ENCODE assay signal across 20 cellular contexts in genomic region chr9:78694950-78695349, GRCh38.
DNase-seq lines count a peak whose midpoint lies in the region; ATAC-seq, FAIRE-seq and TF ChIP-seq lines count a peak whose summit lies in the region.
"Had no signal": no experiment of that assay in that cellular context is flagged by ENCODE, and none has a peak within 500 bp of the region (broad histone marks: within the 10 kb centered on the region; RNA-seq: fewer than 3 reads in every experiment).

No MANE protein-coding gene starts in this region.

- H3K27ac ChIP-seq in BLaER1 (no peak overlapping the region), kidney (ENCODE audit: low read depth in 2 of 2, low read length in 2 of 2) (no peak overlapping the region)
- H3K27ac ChIP-seq: breast epithelium, epithelial cell of prostate, tibial nerve had no signal

- no peaks in the 10 kb centered on the region for H3K36me3 Mint-ChIP-seq in activated naive CD8-positive, alpha-beta T cell treated with anti-CD3 and anti-CD28 coated beads, Interleukin-2, amount 50 U/mL, for 24 hours (ENCODE audit: low read depth)

- no peak for TF ChIP-seq CTCF in kidney (IDR thresholded peaks at IDR 0.05; ENCODE audit: borderline replicate concordance, extremely low read depth, insufficient read depth)

- H3K9me3 Mint-ChIP-seq in activated naive CD8-positive, alpha-beta T cell treated with anti-CD3 and anti-CD28 coated beads, Interleukin-2, amount 50 U/mL, for 24 hours = no peaks in the 10 kb centered on the region
- H3K9me3 Mint-ChIP-seq: activated CD8-positive, alpha-beta T cell treated with anti-CD3 and anti-CD28 coated beads for 36 hours; GM23338; T-helper 1 cell treated with Interleukin-12 subunit alpha and Interleukin-12 subunit beta and Interleukin-4 antibody, amounts not matched to agents 30 μg/mL and 1 μg/mL, for 36 hours had no signal

- no peaks in the 10 kb centered on the region for H3K9me3 ChIP-seq in BLaER1
- no peaks in the 10 kb centered on the region for H3K9me3 ChIP-seq in kidney (ENCODE audit: control insufficient read depth in 1 of 2, low read length in 2 of 2)
- H3K9me3 ChIP-seq: breast epithelium, tibial nerve had no signal

- peak overlapping the region; percentile 48 for H3K4me2 ChIP-seq in BLaER1
- H3K4me2 ChIP-seq: GM23338 had no signal

- intact Hi-C loops in kidney (cut with DNase I) = no loop called here

- H3K4me3 Mint-ChIP-seq in activated naive CD8-positive, alpha-beta T cell treated with anti-CD3 and anti-CD28 coated beads, Interleukin-2, amount 50 U/mL, for 24 hours = no peak overlapping the region
- H3K4me3 Mint-ChIP-seq: activated CD8-positive, alpha-beta T cell treated with anti-CD3 and anti-CD28 coated beads for 36 hours; activated T-helper 17 cell treated with anti-CD3 and anti-CD28 coated beads, Interleukin-2, amount 50 U/mL, for 72 hours; GM23338; T-helper 1 cell treated with Interleukin-12 subunit alpha and Interleukin-12 subunit beta and Interleukin-4 antibody, amounts not matched to agents 30 μg/mL and 1 μg/mL, for 36 hours had no signal

- H3K36me3 ChIP-seq in BLaER1 (no peaks in the 10 kb centered on the region), kidney (ENCODE audit: control insufficient read depth in 1 of 2, insufficient read depth in 2 of 2, low read length in 2 of 2) (no peaks in the 10 kb centered on the region)
- H3K36me3 ChIP-seq: breast epithelium, tibial nerve had no signal

- DNase-seq in NCI-H1417 (lab: John Stamatoyannopoulos, UW) = peak; percentile 78 to 94 (median 84)
- peak; percentile 63 for DNase-seq in NCI-H2227 (lab: John Stamatoyannopoulos, UW; ENCODE audit: unreplicated experiment)
- DNase-seq in NCI-H226 = no peak
- no peak for DNase-seq in left lobe of liver (ENCODE audit: low spot score)
- DNase-seq in activated naive CD8-positive, alpha-beta T cell treated with anti-CD3 and anti-CD28 coated beads, Interleukin-2, amount 50 U/mL, for 24 hours = no peak
- no peak for DNase-seq in kidney
- DNase-seq: DMS79; foreskin melanocyte; NCI-H446 treated with DMSO at 0.1 percent for 48 hours; stimulated activated naive CD4-positive, alpha-beta T cell treated with Interleukin-2 at 50 U/mL for 16 hours had no signal

- H3K4me3 ChIP-seq in BLaER1 = no peak overlapping the region
- no peak overlapping the region for H3K4me3 ChIP-seq in kidney (ENCODE audit: low read length in 2 of 2)
- H3K4me3 ChIP-seq: breast epithelium, GM23338, tibial nerve had no signal

- H4K20me1 ChIP-seq in BLaER1 = no peaks in the 10 kb centered on the region

- ATAC-seq in left lobe of liver = no peak
- no peak for ATAC-seq in activated naive CD8-positive, alpha-beta T cell treated with anti-CD3 and anti-CD28 coated beads, Interleukin-2, amount 50 U/mL, for 24 hours
- ATAC-seq: activated CD8-positive, alpha-beta T cell treated with anti-CD3 and anti-CD28 coated beads for 36 hours; activated T-helper 17 cell treated with anti-CD3 and anti-CD28 coated beads, Interleukin-2, amount 50 U/mL, for 72 hours; Right ventricle myocardium inferior had no signal

- H3K27me3 Mint-ChIP-seq in activated naive CD8-positive, alpha-beta T cell treated with anti-CD3 and anti-CD28 coated beads, Interleukin-2, amount 50 U/mL, for 24 hours = peaks cover 5% of the 10 kb centered on the region
- H3K27me3 Mint-ChIP-seq: activated CD8-positive, alpha-beta T cell treated with anti-CD3 and anti-CD28 coated beads for 36 hours; activated T-helper 17 cell treated with anti-CD3 and anti-CD28 coated beads, Interleukin-2, amount 50 U/mL, for 72 hours had no signal

- FAIRE-seq in islet of Langerhans (lab: Jason Lieb, UNC) (peak; percentile 49), kidney (lab: Jason Lieb, UNC) (no peak)

- peaks cover 37% of the 10 kb centered on the region for H3K4me1 ChIP-seq in BLaER1
- no peaks in the 10 kb centered on the region for H3K4me1 ChIP-seq in kidney (ENCODE audit: control insufficient read depth in 1 of 2, insufficient read depth in 1 of 2, low read depth in 1 of 2, low read length in 2 of 2)
- H3K4me1 ChIP-seq: breast epithelium, tibial nerve had no signal

- no peaks in the 10 kb centered on the region for H3K27me3 ChIP-seq in BLaER1
- H3K27me3 ChIP-seq: breast epithelium, tibial nerve had no signal

- H3K9ac ChIP-seq in BLaER1 (no peak overlapping the region), kidney (ENCODE audit: low read length in 2 of 2) (no peak overlapping the region)

- H3K4me1 Mint-ChIP-seq in activated naive CD8-positive, alpha-beta T cell treated with anti-CD3 and anti-CD28 coated beads, Interleukin-2, amount 50 U/mL, for 24 hours = peaks cover 6% of the 10 kb centered on the region
- H3K4me1 Mint-ChIP-seq: activated T-helper 17 cell treated with anti-CD3 and anti-CD28 coated beads, Interleukin-2, amount 50 U/mL, for 72 hours had no signal

- H3K27ac Mint-ChIP-seq in activated naive CD8-positive, alpha-beta T cell treated with anti-CD3 and anti-CD28 coated beads, Interleukin-2, amount 50 U/mL, for 24 hours = no peak overlapping the region
- H3K27ac Mint-ChIP-seq: activated CD8-positive, alpha-beta T cell treated with anti-CD3 and anti-CD28 coated beads for 36 hours; activated T-helper 17 cell treated with anti-CD3 and anti-CD28 coated beads, Interleukin-2, amount 50 U/mL, for 72 hours; GM23338; T-helper 1 cell treated with Interleukin-12 subunit alpha and Interleukin-12 subunit beta and Interleukin-4 antibody, amounts not matched to agents 30 μg/mL and 1 μg/mL, for 36 hours had no signal

Comparison
In these comparisons a context has a peak if more than half of its experiments do, and no peak if none do; other contexts are left out.
1. DNase-seq: peak in NCI-H1417 (3 of 3) and NCI-H2227 (single experiment); none in NCI-H226 (single experiment), left lobe of liver (single experiment), activated naive CD8-positive, alpha-beta T cell treated with anti-CD3 and anti-CD28 coated beads, Interleukin-2, amount 50 U/mL, for 24 hours (single experiment) and kidney (single experiment).